24 cellular contexts compared by ENCODE assay signal in the genomic region with DNA sequence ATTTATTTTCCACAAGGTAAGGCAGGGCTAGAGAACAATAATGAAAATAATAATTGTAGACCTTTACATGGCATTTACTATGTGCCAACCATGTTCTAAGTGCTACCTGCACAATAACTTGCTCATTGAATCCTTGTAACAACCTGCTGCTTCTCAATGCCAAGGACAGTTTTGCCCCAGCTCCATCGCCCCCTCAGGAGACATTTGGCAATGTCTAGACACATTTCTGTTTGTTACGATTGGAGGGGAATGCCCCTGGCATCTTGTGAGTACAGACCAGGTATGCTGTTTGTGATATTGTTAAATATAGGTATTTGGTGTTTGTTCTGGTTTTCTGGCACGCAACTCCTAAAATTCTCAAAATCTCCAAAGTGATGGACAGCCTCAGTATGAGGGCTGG. TPM values are rescaled to one million over a fixed set of nuclear protein-coding genes. Genes with fewer than 3 reads are reported as not detected.
DNase-seq lines count a peak whose midpoint lies in the region; ATAC-seq, FAIRE-seq and TF ChIP-seq lines count a peak whose summit lies in the region.
"Had no signal": no experiment of that assay in that cellular context is flagged by ENCODE, and none has a peak within 500 bp of the region (broad histone marks: within the 10 kb centered on the region; RNA-seq: fewer than 3 reads in every experiment).

No MANE protein-coding gene starts in this region.

- peak; percentile 2; the same call in 1 of the 2 replicates for TF ChIP-seq RAD21 in HCT116 (IDR thresholded peaks at IDR 0.05; ENCODE audit: low read depth)
- no peak for TF ChIP-seq RAD21 in GM12878 (IDR thresholded peaks at IDR 0.05; ENCODE audit: insufficient read depth, low read depth, low read length)

- H3K27ac Mint-ChIP-seq in memory B cell: no peak overlapping the region
- no peak overlapping the region for H3K27ac Mint-ChIP-seq in stimulated activated effector memory CD8-positive, alpha-beta T cell treated with anti-CD3 and anti-CD28 coated beads, Interleukin-12 subunit alpha, Interleukin-12 subunit beta, amount 100 ng/mL, for 72 hours
- H3K27ac Mint-ChIP-seq: activated B cell treated with CpG ODN at 0.5 μM for 24 hours; CD4-positive, alpha-beta memory T cell; effector memory CD8-positive, alpha-beta T cell; natural killer cell treated with Interleukin-12 subunit alpha and Interleukin-12 subunit beta and Interleukin-15 and Interleukin-18, amount 100 ng/mL, for 72 hours; stimulated activated naive CD8-positive, alpha-beta T cell treated with anti-CD3 and anti-CD28 coated beads, Interleukin-15, Interleukin-2, amounts not matched to agents 100 ng/mL and 50 ng/mL, for 24 hours had no signal

- TF ChIP-seq CTCF in DND-41 (IDR thresholded peaks at IDR 0.05; ENCODE audit: borderline replicate concordance, extremely low read depth, low read length, poor library complexity, severe bottlenecking) (peak; percentile 21), HCT116 (IDR thresholded peaks at IDR 0.05 in 2 of 3, conservative IDR thresholded peaks at IDR 0.05 in 1 of 3; ENCODE audit: borderline replicate concordance in 1 of 3, insufficient read depth in 1 of 3, low read depth in 2 of 3, low read length in 2 of 3) (peak in 2 of 3 experiments; percentile 17 to 19; a peak in 2 of 6 replicates), GM12878 (IDR thresholded peaks at IDR 0.05 in 2 of 3, conservative IDR thresholded peaks at IDR 0.05 in 1 of 3; ENCODE audit: control insufficient read depth in 2 of 3, extremely low read depth in 1 of 3, insufficient read depth in 1 of 3, low read depth in 3 of 3, low read length in 3 of 3) (no peak)

- H3K9me3 Mint-ChIP-seq in memory B cell: no peaks in the 10 kb centered on the region
- no peaks in the 10 kb centered on the region for H3K9me3 Mint-ChIP-seq in stimulated activated effector memory CD8-positive, alpha-beta T cell treated with anti-CD3 and anti-CD28 coated beads, Interleukin-12 subunit alpha, Interleukin-12 subunit beta, amount 100 ng/mL, for 72 hours
- H3K9me3 Mint-ChIP-seq: activated B cell treated with CpG ODN at 0.5 μM for 24 hours; activated T-cell treated with anti-CD3 and anti-CD28 coated beads, Interleukin-2, amount 50 U/mL, for 4 hours; CD4-positive, alpha-beta memory T cell; effector memory CD8-positive, alpha-beta T cell; natural killer cell treated with Interleukin-12 subunit alpha and Interleukin-12 subunit beta and Interleukin-15 and Interleukin-18, amount 100 ng/mL, for 72 hours; stimulated activated naive CD8-positive, alpha-beta T cell treated with anti-CD3 and anti-CD28 coated beads, Interleukin-15, Interleukin-2, amounts not matched to agents 100 ng/mL and 50 ng/mL, for 24 hours had no signal

- H4K20me1 ChIP-seq in DND-41 (ENCODE audit: insufficient read depth, low read length): no peaks in the 10 kb centered on the region
- H4K20me1 ChIP-seq in HCT116 (ENCODE audit: insufficient read depth): no peaks in the 10 kb centered on the region
- no peaks in the 10 kb centered on the region for H4K20me1 ChIP-seq in GM12878 (ENCODE audit: control insufficient read depth, insufficient read depth)

- no peaks in the 10 kb centered on the region for H3K27me3 Mint-ChIP-seq in memory B cell
- H3K27me3 Mint-ChIP-seq: effector memory CD8-positive, alpha-beta T cell; natural killer cell treated with Interleukin-12 subunit alpha and Interleukin-12 subunit beta and Interleukin-15 and Interleukin-18, amount 100 ng/mL, for 72 hours; stimulated activated naive CD8-positive, alpha-beta T cell treated with anti-CD3 and anti-CD28 coated beads, Interleukin-15, Interleukin-2, amounts not matched to agents 100 ng/mL and 50 ng/mL, for 24 hours had no signal

- DNase-seq in DND-41 (no peak), HCT116 (ENCODE audit: low read depth, low spot score) (no peak), GM12878 (ENCODE audit: low read depth, low spot score) (no peak), memory B cell (ENCODE audit: low spot score in 2 of 2) (no peak), GF-D8 (lab: John Stamatoyannopoulos, UW) (no peak), small intestine (no peak)
- DNase-seq in stimulated activated effector memory CD8-positive, alpha-beta T cell treated with anti-CD3 and anti-CD28 coated beads, Interleukin-12 subunit alpha, Interleukin-12 subunit beta, amount 100 ng/mL, for 72 hours (ENCODE audit: low spot score in 2 of 2): no peak
- no peak for DNase-seq in effector memory CD4-positive, alpha-beta T cell
- DNase-seq: activated B cell treated with CpG ODN at 0.5 μM for 24 hours; activated naive CD4-positive, alpha-beta T cell treated with anti-CD3 and anti-CD28 coated beads, Interleukin-2, amount 50 U/mL, for 16 hours; activated T-cell treated with anti-CD3 and anti-CD28 coated beads, Interleukin-2, amount 50 U/mL, for 4 hours; aorta; CD4-positive, alpha-beta memory T cell; effector memory CD8-positive, alpha-beta T cell; NCI-H1105 treated with DMSO at 0.1 percent for 48 hours; NCI-H2171; Peyer's patch; transverse colon had no signal

- H2AFZ ChIP-seq in DND-41 (ENCODE audit: low read depth, low read length): 0 out of 2 replicates have a peak overlapping the region, but pooled peaks have one; percentile 25
- no peak overlapping the region for H2AFZ ChIP-seq in HCT116 (ENCODE audit: low read depth, low read length, poor library complexity, severe bottlenecking)
- no peak overlapping the region for H2AFZ ChIP-seq in GM12878 (ENCODE audit: control insufficient read depth, low read depth, low read length)

- H3K9ac ChIP-seq in DND-41 (ENCODE audit: low read depth, low read length): no peak overlapping the region
- H3K9ac ChIP-seq in HCT116 (ENCODE audit: low read length): no peak overlapping the region
- no peak overlapping the region for H3K9ac ChIP-seq in GM12878 (ENCODE audit: control insufficient read depth, insufficient read depth, low read length)

- RAD21 ChIA-PET in HCT116 (lab: Charles Lee; ENCODE audit: low non-redundant PET in 1 of 2, low total read pairs in 2 of 2, uncharacterized antibody in 2 of 2, unreplicated experiment in 2 of 2) (no interaction called here), GM12878 (lab: Charles Lee; ENCODE audit: unreplicated experiment) (no interaction called here)

- no peaks in the 10 kb centered on the region for H3K27me3 ChIP-seq in DND-41 (ENCODE audit: insufficient read depth, low read length, poor library complexity)
- H3K27me3 ChIP-seq in HCT116 (ENCODE audit: insufficient read depth, low read length): no peaks in the 10 kb centered on the region
- no peaks in the 10 kb centered on the region for H3K27me3 ChIP-seq in GM12878 (replicated peaks in 1 of 2; ENCODE audit: control insufficient read depth in 2 of 2, insufficient read depth in 2 of 2, low read length in 1 of 2)
- H3K27me3 ChIP-seq in small intestine (ENCODE audit: control insufficient read depth in 2 of 2, insufficient read depth in 2 of 2, low read length in 2 of 2): no peaks in the 10 kb centered on the region
- H3K27me3 ChIP-seq in effector memory CD4-positive, alpha-beta T cell (replicated peaks; ENCODE audit: control insufficient read depth, insufficient read depth, low read length, poor library complexity, severe bottlenecking): no peaks in the 10 kb centered on the region
- H3K27me3 ChIP-seq: Peyer's patch, SJSA1, transverse colon had no signal

- BruUV-seq in HCT116 (replicated peaks; lab: Mats Ljungman, UMichigan): no TSS peak
- no TSS peak for BruUV-seq in GM12878 (replicated peaks; lab: Mats Ljungman, UMichigan)

- H3K79me2 ChIP-seq in DND-41 (ENCODE audit: insufficient read depth, low read length) (no peaks in the 10 kb centered on the region), HCT116 (ENCODE audit: insufficient read depth, low read length) (no peaks in the 10 kb centered on the region), GM12878 (ENCODE audit: control insufficient read depth, insufficient read depth, low read length) (no peaks in the 10 kb centered on the region)

- no peak overlapping the region for H3K27ac ChIP-seq in DND-41 (ENCODE audit: low read length)
- no peak overlapping the region for H3K27ac ChIP-seq in HCT116 (ENCODE audit: low read depth, low read length)
- no peak overlapping the region for H3K27ac ChIP-seq in GM12878 (ENCODE audit: control insufficient read depth, insufficient read depth)
- no peak overlapping the region for H3K27ac ChIP-seq in small intestine (ENCODE audit: low read depth in 1 of 2, low read length in 1 of 2)
- H3K27ac ChIP-seq in effector memory CD4-positive, alpha-beta T cell (ENCODE audit: insufficient read depth, low read length, poor library complexity, severe bottlenecking): no peak overlapping the region
- H3K27ac ChIP-seq: Peyer's patch, prostate gland, SJSA1, transverse colon had no signal

- no peaks in the 10 kb centered on the region for H3K36me3 Mint-ChIP-seq in memory B cell
- no peaks in the 10 kb centered on the region for H3K36me3 Mint-ChIP-seq in stimulated activated effector memory CD8-positive, alpha-beta T cell treated with anti-CD3 and anti-CD28 coated beads, Interleukin-12 subunit alpha, Interleukin-12 subunit beta, amount 100 ng/mL, for 72 hours
- H3K36me3 Mint-ChIP-seq: CD4-positive, alpha-beta memory T cell; natural killer cell treated with Interleukin-12 subunit alpha and Interleukin-12 subunit beta and Interleukin-15 and Interleukin-18, amount 100 ng/mL, for 72 hours had no signal

- WGBS in GM12878 (ENCODE audit: insufficient coverage, insufficient replicate concordance, low lambda C conversion rate, missing lambda C conversion rate): 19% methylated on average over 3 of the region's 3 CpGs
- 79 to 86% (median 86%) methylated on average over 3 of the region's 3 CpGs for WGBS in small intestine, 3 donors

- in situ Hi-C loops in GM12878 (cut with MboI): no loop called here

- no peak overlapping the region for H3K4me3 Mint-ChIP-seq in memory B cell
- no peak overlapping the region for H3K4me3 Mint-ChIP-seq in stimulated activated effector memory CD8-positive, alpha-beta T cell treated with anti-CD3 and anti-CD28 coated beads, Interleukin-12 subunit alpha, Interleukin-12 subunit beta, amount 100 ng/mL, for 72 hours
- H3K4me3 Mint-ChIP-seq: activated B cell treated with CpG ODN at 0.5 μM for 24 hours; activated T-cell treated with anti-CD3 and anti-CD28 coated beads, Interleukin-2, amount 50 U/mL, for 4 hours; CD4-positive, alpha-beta memory T cell; effector memory CD8-positive, alpha-beta T cell; natural killer cell treated with Interleukin-12 subunit alpha and Interleukin-12 subunit beta and Interleukin-15 and Interleukin-18, amount 100 ng/mL, for 72 hours; stimulated activated naive CD8-positive, alpha-beta T cell treated with anti-CD3 and anti-CD28 coated beads, Interleukin-15, Interleukin-2, amounts not matched to agents 100 ng/mL and 50 ng/mL, for 24 hours had no signal

- H3K4me2 ChIP-seq in DND-41 (ENCODE audit: insufficient read depth, low read length): no peak overlapping the region
- H3K4me2 ChIP-seq in HCT116 (ENCODE audit: low read length): no peak overlapping the region
- no peak overlapping the region for H3K4me2 ChIP-seq in GM12878 (ENCODE audit: control insufficient read depth, insufficient read depth)

- intact Hi-C loops in HCT116 (cut with micrococcal nuclease) (no loop called here), GM12878 (cut with micrococcal nuclease; ENCODE audit: unreplicated experiment) (no loop called here)

- H3K9me3 ChIP-seq in DND-41 (ENCODE audit: insufficient read depth, low read length, severe bottlenecking): no peaks in the 10 kb centered on the region
- H3K9me3 ChIP-seq in HCT116 (ENCODE audit: control insufficient read depth in 1 of 2, insufficient read depth in 1 of 2, low read depth in 1 of 2, low read length in 2 of 2): no peaks in the 10 kb centered on the region
- H3K9me3 ChIP-seq in GM12878 (replicated peaks; ENCODE audit: control insufficient read depth, insufficient read depth, low read length): no peaks in the 10 kb centered on the region
- H3K9me3 ChIP-seq in small intestine (ENCODE audit: control insufficient read depth, low read depth): no peaks in the 10 kb centered on the region
- no peaks in the 10 kb centered on the region for H3K9me3 ChIP-seq in effector memory CD4-positive, alpha-beta T cell (ENCODE audit: control insufficient read depth, low read length)
- H3K9me3 ChIP-seq: HAP-1, Peyer's patch, prostate gland, SJSA1, transverse colon had no signal

- no peaks in the 10 kb centered on the region for H3K4me1 Mint-ChIP-seq in memory B cell
- no peaks in the 10 kb centered on the region for H3K4me1 Mint-ChIP-seq in stimulated activated effector memory CD8-positive, alpha-beta T cell treated with anti-CD3 and anti-CD28 coated beads, Interleukin-12 subunit alpha, Interleukin-12 subunit beta, amount 100 ng/mL, for 72 hours
- H3K4me1 Mint-ChIP-seq: activated B cell treated with CpG ODN at 0.5 μM for 24 hours; CD4-positive, alpha-beta memory T cell had no signal

- FAIRE-seq in GM12878 (lab: Jason Lieb, UNC) (no peak), small intestine (lab: Jason Lieb, UNC) (no peak)

- SMC1A ChIA-PET in GM12878 (lab: Charles Lee; ENCODE audit: uncharacterized antibody, unreplicated experiment): interaction anchor here (1.8 kb wide), 1 partner anchor 12 kb away, joined by 4 read pairs; no protein-coding TSS in a partner anchor

- CTCF ChIA-PET in HCT116 (lab: Charles Lee): no interaction called here
- CTCF ChIA-PET in GM12878 (lab: Yijun Ruan, JAX): no interaction called here

- no peak for TF ChIP-seq POLR2A in HCT116 (IDR thresholded peaks at IDR 0.05; ENCODE audit: borderline replicate concordance, extremely low read depth, insufficient read depth, insufficient read length)
- no peak for TF ChIP-seq POLR2A in GM12878 (IDR thresholded peaks at IDR 0.05; ENCODE audit: low read depth, low read length)

- H3K9me2 ChIP-seq in HCT116 (ENCODE audit: insufficient read depth): no peaks in the 10 kb centered on the region

- ATAC-seq in DND-41 (ENCODE audit: insufficient read depth, low read depth): no peak
- ATAC-seq in HCT116: peak; percentile 68
- peak; percentile 58; the same call in 2 of the 3 replicates for ATAC-seq in GM12878
- ATAC-seq in memory B cell (ENCODE audit: low read depth): peak; percentile 43
- no peak for ATAC-seq in stimulated activated effector memory CD8-positive, alpha-beta T cell treated with anti-CD3 and anti-CD28 coated beads, Interleukin-12 subunit alpha, Interleukin-12 subunit beta, amount 100 ng/mL, for 72 hours
- ATAC-seq: activated T-cell treated with anti-CD3 and anti-CD28 coated beads, Interleukin-2, amount 50 U/mL, for 4 hours; effector memory CD8-positive, alpha-beta T cell; left lobe of liver; natural killer cell treated with Interleukin-12 subunit alpha and Interleukin-12 subunit beta and Interleukin-15 and Interleukin-18, amount 100 ng/mL, for 72 hours had no signal

- H3K4me3 ChIP-seq in DND-41 (ENCODE audit: low read depth in 1 of 2, low read length in 2 of 2) (no peak overlapping the region), HCT116 (replicated peaks in 1 of 2; ENCODE audit: low read depth in 1 of 2, low read length in 2 of 2) (no peak overlapping the region), GM12878 (no peak overlapping the region), small intestine (ENCODE audit: low read depth in 1 of 2, low read length in 2 of 2) (no peak overlapping the region)
- H3K4me3 ChIP-seq in effector memory CD4-positive, alpha-beta T cell (ENCODE audit: insufficient read depth, low read depth, low read length, poor library complexity, severe bottlenecking): no peak overlapping the region
- H3K4me3 ChIP-seq: HAP-1, Peyer's patch, prostate gland, SJSA1, transverse colon had no signal

- H3K4me1 ChIP-seq in DND-41 (ENCODE audit: insufficient read depth, low read length) (no peaks in the 10 kb centered on the region), HCT116 (ENCODE audit: control insufficient read depth in 1 of 2, insufficient read depth in 2 of 2, low read length in 2 of 2) (no peaks in the 10 kb centered on the region), GM12878 (ENCODE audit: control insufficient read depth, insufficient read depth, low read length) (no peaks in the 10 kb centered on the region), small intestine (ENCODE audit: control insufficient read depth in 2 of 2, insufficient read depth in 1 of 2, low read depth in 1 of 2, low read length in 1 of 2) (no peaks in the 10 kb centered on the region)
- no peaks in the 10 kb centered on the region for H3K4me1 ChIP-seq in effector memory CD4-positive, alpha-beta T cell (ENCODE audit: control insufficient read depth, insufficient read depth, low read length, poor library complexity, severe bottlenecking)
- H3K4me1 ChIP-seq: HAP-1, Peyer's patch, prostate gland, SJSA1, transverse colon had no signal

- POLR2A ChIA-PET in HCT116 (lab: Charles Lee): no interaction called here
- POLR2A ChIA-PET in GM12878 (lab: Charles Lee): no interaction called here

- H3K36me3 ChIP-seq in DND-41 (ENCODE audit: insufficient read depth, low read length): no peaks in the 10 kb centered on the region
- no peaks in the 10 kb centered on the region for H3K36me3 ChIP-seq in HCT116 (ENCODE audit: control insufficient read depth in 1 of 2, insufficient read depth in 2 of 2, low read length in 2 of 2)
- H3K36me3 ChIP-seq in GM12878 (ENCODE audit: control insufficient read depth in 2 of 2, insufficient read depth in 2 of 2, low read length in 1 of 2): no peaks in the 10 kb centered on the region
- no peaks in the 10 kb centered on the region for H3K36me3 ChIP-seq in small intestine (ENCODE audit: control insufficient read depth in 2 of 2, insufficient read depth in 2 of 2, low read length in 2 of 2)
- H3K36me3 ChIP-seq in effector memory CD4-positive, alpha-beta T cell (ENCODE audit: control insufficient read depth, insufficient read depth, low read length): no peaks in the 10 kb centered on the region
- H3K36me3 ChIP-seq: HAP-1, Peyer's patch, prostate gland, SJSA1, transverse colon had no signal

- TF ChIP-seq EP300 in GM12878 (IDR thresholded peaks at IDR 0.05; ENCODE audit: borderline replicate concordance in 1 of 2, control insufficient read depth in 1 of 2, low read depth in 2 of 2, low read length in 2 of 2): no peak

RNA-seq across cellular contexts. Expression of gene ATXN2, which starts 8.1 kb away (rescaled TPM):
- total RNA-seq in HCT116 (2021; ENCODE audit: unreplicated experiment) (72.7 TPM), GM12878 (2014; rRNA removed) (8.9 and 10.7 TPM in 2 replicates), GM12878 (2014; rRNA removed; fragmentation: Illumina TruSeq; extraction: Trizol) (16.6 and 16.8 TPM in 2 replicates), GM12878 (2021) (28.6 and 31.5 TPM in 2 replicates)
- 52.5 and 60.7 TPM in 2 replicates for polyA plus RNA-seq in HCT116 (2012)
- total RNA-seq in GM12878 (2013; cell fraction: nucleolus; rRNA removed): 148 and 149 TPM in 2 replicates
- 15.5 TPM for polyA plus RNA-seq in GM12878 (2011; ENCODE audit: low read depth)
- polyA plus RNA-seq in GM12878 (2011; rRNA removed) (16.0 and 17.6 TPM in 2 replicates), GM12878 (2014; fragmentation: Illumina TruSeq; extraction: Trizol) (26.3 and 36.3 TPM in 2 replicates), GM12878 (2014; fragmentation: Nextera tagmentation; extraction: Ambion mirVana) (10 to 100 TPM in 1 of 2 experiments, 1 to 10 TPM in 1; 8.8 to 13.3 TPM), GM12878 (2014; rRNA removed) (18.4 and 20.3 TPM in 2 replicates), GM12878 (2016; fragmentation: Nextera tagmentation; extraction: Ambion mirVana) (10 to 100 TPM; 23.4 to 28.5 TPM), small intestine (10 to 100 TPM in 2 of 3 donors, 1 to 10 TPM in 1; 8.6 to 15.3 (median 14.1) TPM)
- 18.0 and 20.6 TPM in 2 replicates for polyA plus RNA-seq in GM12878 (2011; cell fraction: cytosol; rRNA removed)
- 80.6 and 88.4 TPM in 2 replicates for polyA plus RNA-seq in GM12878 (2011; cell fraction: nucleus; rRNA removed)
- 16.2 and 24.8 TPM in 2 replicates for polyA plus RNA-seq in GM12878 (2012)
- polyA minus RNA-seq in GM12878 (2011; rRNA and poly(A)+ RNA removed): 39.8 and 40.7 TPM in 2 replicates
- 23.0 and 28.3 TPM in 2 replicates for polyA minus RNA-seq in GM12878 (2011; cell fraction: cytosol; rRNA and poly(A)+ RNA removed)
- 27.8 and 65.8 TPM in 2 replicates for polyA minus RNA-seq in GM12878 (2011; cell fraction: nucleus; rRNA and poly(A)+ RNA removed)

Comparison
In these comparisons a context has a peak if more than half of its experiments do, and no peak if none do; other contexts are left out.
1. ATAC-seq: peak in HCT116 (single experiment), GM12878 (single experiment) and memory B cell (single experiment); none in DND-41 (single experiment) and stimulated activated effector memory CD8-positive, alpha-beta T cell treated with anti-CD3 and anti-CD28 coated beads, Interleukin-12 subunit alpha, Interleukin-12 subunit beta, amount 100 ng/mL, for 72 hours (single experiment).
2. CTCF ChIP-seq: peak in DND-41 (single experiment) and HCT116 (2 of 3); none in GM12878 (0 of 3).